In the genomic region with DNA sequence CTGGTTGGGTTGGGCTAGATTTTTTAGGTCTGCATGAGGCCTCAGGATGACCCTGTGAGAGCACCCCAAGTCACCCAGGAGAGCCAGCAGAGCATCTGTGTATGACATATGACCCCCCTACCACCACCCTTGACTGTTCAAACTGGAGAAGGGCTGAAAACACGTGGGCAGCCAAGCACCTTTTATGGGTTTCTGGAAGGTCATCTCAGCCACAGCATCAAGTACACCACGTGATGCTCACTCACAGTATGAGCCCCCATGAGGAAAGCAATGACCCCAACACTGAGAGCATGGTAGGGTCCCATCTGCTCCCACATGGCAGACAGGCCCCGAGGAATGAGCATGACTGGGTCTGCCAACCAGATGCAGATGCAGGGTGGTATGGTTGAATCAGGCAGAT, we compare ENCODE assay signal across 27 cellular contexts.
"Had no signal": no experiment of that assay in that cellular context is flagged by ENCODE, and none has a peak within 500 bp of the region (broad histone marks: within the 10 kb centered on the region; RNA-seq: fewer than 3 reads in every experiment).

No MANE protein-coding gene starts in this region.

- H3K9me3 ChIP-seq: colonic mucosa had no signal

- H3K27ac Mint-ChIP-seq: dendritic cell treated with granulocyte-macrophage colony-stimulating factor and Interleukin-4, amounts not matched to agents 40 ng/mL and 50 ng/mL, for 4 days; effector memory CD8-positive, alpha-beta T cell; endodermal cell; immature natural killer cell; mesothelial cell of epicardium had no signal

- DNase-seq: colonic mucosa; cortex of kidney; effector CD8-positive, alpha-beta T cell; effector memory CD8-positive, alpha-beta T cell; endodermal cell; erythroblast; foreskin keratinocyte; heart left ventricle; hypothalamus; immature natural killer cell; islet precursor cell; kidney; kidney glomerular epithelial cell; left colon; left lung; left ventricle myocardium superior; lower lobe of right lung; mesenchymal stem cell; mucosa of descending colon had no signal

- ATAC-seq: effector memory CD8-positive, alpha-beta T cell; esophagus mucosa; foreskin keratinocyte; gastroesophageal sphincter; heart left ventricle; left colon; left lung; left ventricle myocardium superior; lower lobe of right lung; mucosa of descending colon had no signal

- H3K27me3 ChIP-seq: colonic mucosa, foreskin keratinocyte, gastroesophageal sphincter, heart left ventricle, hepatocyte, left lung had no signal

- H2AFZ ChIP-seq: hepatocyte had no signal

- H3K4me3 ChIP-seq: colonic mucosa, gastroesophageal sphincter, heart left ventricle, hepatocyte, left lung, lower lobe of right lung, mucosa of descending colon had no signal

- FAIRE-seq: endometrium, frontal cortex, kidney had no signal

- H3K79me2 ChIP-seq: hepatocyte had no signal

- H3K36me3 Mint-ChIP-seq: immature natural killer cell, mesothelial cell of epicardium had no signal

- H3K36me3 ChIP-seq: colonic mucosa, gastroesophageal sphincter, heart left ventricle, left lung, lower lobe of right lung had no signal

- H3K4me1 ChIP-seq: colonic mucosa, gastroesophageal sphincter, heart left ventricle, left lung, lower lobe of right lung had no signal

- H3K4me2 ChIP-seq: hepatocyte had no signal

- H3K4me3 Mint-ChIP-seq: dendritic cell treated with granulocyte-macrophage colony-stimulating factor and Interleukin-4, amounts not matched to agents 40 ng/mL and 50 ng/mL, for 4 days; effector memory CD8-positive, alpha-beta T cell; endodermal cell; immature natural killer cell; mesothelial cell of epicardium had no signal

- H3K4me1 Mint-ChIP-seq: endodermal cell, immature natural killer cell, mesothelial cell of epicardium had no signal

- H3K9me3 Mint-ChIP-seq: effector memory CD8-positive, alpha-beta T cell had no signal

- H3K27ac ChIP-seq: colonic mucosa, epithelial cell of prostate, foreskin keratinocyte, gastroesophageal sphincter, heart left ventricle, hepatocyte, left lung, lower lobe of right lung had no signal

- H3K27me3 Mint-ChIP-seq: effector memory CD8-positive, alpha-beta T cell had no signal
